In the genomic region with DNA sequence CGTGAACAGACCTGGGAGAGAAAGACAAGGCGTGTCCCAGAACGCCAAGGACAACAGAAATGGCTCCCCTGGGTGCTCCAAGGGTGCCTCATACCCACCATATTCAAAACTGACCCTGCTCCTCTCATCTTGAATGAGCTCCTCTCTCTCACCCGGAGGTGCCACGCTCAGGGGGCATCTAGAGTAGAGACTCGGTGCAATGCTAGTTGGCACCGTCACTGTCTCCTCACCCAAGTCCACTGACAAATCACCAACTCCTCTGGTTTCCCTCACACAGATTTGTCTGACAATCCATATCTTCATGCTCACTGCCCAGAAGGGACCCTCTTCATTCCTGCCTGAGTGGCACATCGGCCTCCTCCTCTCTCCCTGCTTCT, we compare ENCODE assay signal across 11 cellular contexts. TPM values are rescaled to one million over a fixed set of nuclear protein-coding genes. Genes with fewer than 3 reads are reported as not detected.
A peak's percentile ranks its signal among the peaks of the same experiment; 100 is the strongest.
DNase-seq lines count a peak whose midpoint lies in the region; ATAC-seq and TF ChIP-seq lines count a peak whose summit lies in the region.
"Had no signal": no experiment of that assay in that cellular context is flagged by ENCODE, and none has a peak within 500 bp of the region (broad histone marks: within the 10 kb centered on the region; RNA-seq: fewer than 3 reads in every experiment).

No MANE protein-coding gene starts in this region.

- TF ChIP-seq CTCF in progenitor cell of endocrine pancreas (IDR thresholded peaks at IDR 0.05; ENCODE audit: unreplicated experiment): no peak

- ATAC-seq in GM18502 (IDR thresholded peaks at IDR 0.05; ENCODE audit: poor library complexity, unreplicated experiment): no peak

- POLR2A ChIA-PET in activated CD4-positive, alpha-beta memory T cell treated with anti-CD3 and anti-CD28 coated beads, Interleukin-2, amount 10 ng/mL, durations not matched to agents 7 days and 5 days (lab: Charles Lee): interaction anchor here (1.7 kb wide), 1 partner anchor 20 kb away, joined by 6 read pairs; no protein-coding TSS in a partner anchor

- CTCF ChIA-PET in activated CD4-positive, alpha-beta memory T cell treated with anti-CD3 and anti-CD28 coated beads, Interleukin-2, amount 10 ng/mL, durations not matched to agents 7 days and 5 days (lab: Charles Lee): interaction anchor here (1.5 kb wide), 1 partner anchor 140 kb away, joined by 4 read pairs; no protein-coding TSS in a partner anchor

- no peak overlapping the region for H3K4me3 Mint-ChIP-seq in activated CD4-positive, alpha-beta memory T cell treated with anti-CD3 and anti-CD28 coated beads, Interleukin-2, amount 10 ng/mL, durations not matched to agents 7 days and 5 days
- H3K4me3 Mint-ChIP-seq in progenitor cell of endocrine pancreas (ENCODE audit: low read depth): no peak overlapping the region

- H3K27me3 Mint-ChIP-seq in activated CD4-positive, alpha-beta memory T cell treated with anti-CD3 and anti-CD28 coated beads, Interleukin-2, amount 10 ng/mL, durations not matched to agents 7 days and 5 days: peaks cover 6% of the 10 kb centered on the region
- H3K27me3 Mint-ChIP-seq in progenitor cell of endocrine pancreas: no peaks in the 10 kb centered on the region

- peak overlapping the region; percentile 91 for H3K27ac Mint-ChIP-seq in activated CD4-positive, alpha-beta memory T cell treated with anti-CD3 and anti-CD28 coated beads, Interleukin-2, amount 10 ng/mL, durations not matched to agents 7 days and 5 days
- no peak overlapping the region for H3K27ac Mint-ChIP-seq in progenitor cell of endocrine pancreas

- H3K4me1 Mint-ChIP-seq in activated CD4-positive, alpha-beta memory T cell treated with anti-CD3 and anti-CD28 coated beads, Interleukin-2, amount 10 ng/mL, durations not matched to agents 7 days and 5 days: peaks cover 20% of the 10 kb centered on the region
- H3K4me1 Mint-ChIP-seq in progenitor cell of endocrine pancreas (ENCODE audit: low read depth): peaks cover 50% of the 10 kb centered on the region

- DNase-seq in activated effector memory CD4-positive, alpha-beta T cell treated with anti-CD3 and anti-CD28 coated beads, Interleukin-2, amount 50 U/mL, for 16 hours: peak; percentile 24
- DNase-seq in activated effector memory CD4-positive, alpha-beta T cell treated with Interleukin-2 at 50 U/mL for 16 hours: no peak
- no peak for DNase-seq in activated CD4-positive, alpha-beta memory T cell treated with anti-CD3 and anti-CD28 coated beads, Interleukin-2, amount 10 ng/mL, durations not matched to agents 7 days and 5 days
- DNase-seq in islet precursor cell: peak; percentile 36
- DNase-seq in substantia nigra (lab: John Stamatoyannopoulos, UW): no peak
- DNase-seq in progenitor cell of endocrine pancreas (ENCODE audit: low spot score, unreplicated experiment): no peak
- no peak for DNase-seq in cerebellum (ENCODE audit: low spot score)
- DNase-seq: esophagus squamous epithelium, NCI-H526 treated with DMSO at 0.1 percent for 48 hours had no signal

- peaks cover 9% of the 10 kb centered on the region for H3K9me3 Mint-ChIP-seq in activated CD4-positive, alpha-beta memory T cell treated with anti-CD3 and anti-CD28 coated beads, Interleukin-2, amount 10 ng/mL, durations not matched to agents 7 days and 5 days
- H3K9me3 Mint-ChIP-seq in progenitor cell of endocrine pancreas (ENCODE audit: low read depth): no peaks in the 10 kb centered on the region

- peaks cover 8% of the 10 kb centered on the region for H3K36me3 Mint-ChIP-seq in activated CD4-positive, alpha-beta memory T cell treated with anti-CD3 and anti-CD28 coated beads, Interleukin-2, amount 10 ng/mL, durations not matched to agents 7 days and 5 days (ENCODE audit: low read depth)
- H3K36me3 Mint-ChIP-seq in progenitor cell of endocrine pancreas (ENCODE audit: insufficient read depth): peaks cover 10% of the 10 kb centered on the region

- peak overlapping the region; percentile 99 for H3K27ac ChIP-seq in substantia nigra (ENCODE audit: low read depth, low read length, poor library complexity, severe bottlenecking)

RNA-seq across cellular contexts. Expression of gene TMEM125, which starts 5.0 kb away (rescaled TPM):
- total RNA-seq in activated CD4-positive, alpha-beta memory T cell treated with anti-CD3 and anti-CD28 coated beads, Interleukin-2, amount 10 ng/mL, durations not matched to agents 7 days and 5 days: not detected
- total RNA-seq in progenitor cell of endocrine pancreas (38.7 and 41.1 TPM in 2 replicates), cerebellum (1.3 TPM)
- total RNA-seq: SK-MEL-5 had no signal

RNA-seq across cellular contexts. Expression of gene C1orf210, which starts 10.6 kb away (rescaled TPM):
- total RNA-seq in activated CD4-positive, alpha-beta memory T cell treated with anti-CD3 and anti-CD28 coated beads, Interleukin-2, amount 10 ng/mL, durations not matched to agents 7 days and 5 days: not detected
- total RNA-seq in progenitor cell of endocrine pancreas (31.4 and 34.3 TPM in 2 replicates), cerebellum (not detected)
- total RNA-seq: SK-MEL-5 had no signal

RNA-seq across cellular contexts. Expression of gene TIE1, which starts 26.0 kb away (rescaled TPM):
- total RNA-seq in activated CD4-positive, alpha-beta memory T cell treated with anti-CD3 and anti-CD28 coated beads, Interleukin-2, amount 10 ng/mL, durations not matched to agents 7 days and 5 days: under 1 TPM in 1 of 2 experiments, not detected in 1; 0.45 TPM
- total RNA-seq in progenitor cell of endocrine pancreas (0.53 and 1.2 TPM in 2 replicates), cerebellum (10.6 TPM)

Comparison
In these comparisons a context has a peak if more than half of its experiments do, and no peak if none do; other contexts are left out.
1. DNase-seq: peak in activated effector memory CD4-positive, alpha-beta T cell treated with anti-CD3 and anti-CD28 coated beads, Interleukin-2, amount 50 U/mL, for 16 hours (single experiment) and islet precursor cell (single experiment); none in activated effector memory CD4-positive, alpha-beta T cell treated with Interleukin-2 at 50 U/mL for 16 hours (single experiment), activated CD4-positive, alpha-beta memory T cell treated with anti-CD3 and anti-CD28 coated beads, Interleukin-2, amount 10 ng/mL, durations not matched to agents 7 days and 5 days (single experiment), substantia nigra (0 of 49), progenitor cell of endocrine pancreas (single experiment) and cerebellum (single experiment).
2. RNA of gene TMEM125, which starts 5.0 kb away (total RNA-seq): 38.7 to 41.1 TPM in progenitor cell of endocrine pancreas; 1.3 TPM in cerebellum (single experiment) and not detected in activated CD4-positive, alpha-beta memory T cell treated with anti-CD3 and anti-CD28 coated beads, Interleukin-2, amount 10 ng/mL, durations not matched to agents 7 days and 5 days; every median in the first group is over 10 times any median in the second.
3. RNA of gene C1orf210, which starts 10.6 kb away (total RNA-seq): 31.4 to 34.3 TPM in progenitor cell of endocrine pancreas; not detected in cerebellum (single experiment) and not detected in activated CD4-positive, alpha-beta memory T cell treated with anti-CD3 and anti-CD28 coated beads, Interleukin-2, amount 10 ng/mL, durations not matched to agents 7 days and 5 days; every median in the first group is over 10 times any median in the second.